In the genomic region with DNA sequence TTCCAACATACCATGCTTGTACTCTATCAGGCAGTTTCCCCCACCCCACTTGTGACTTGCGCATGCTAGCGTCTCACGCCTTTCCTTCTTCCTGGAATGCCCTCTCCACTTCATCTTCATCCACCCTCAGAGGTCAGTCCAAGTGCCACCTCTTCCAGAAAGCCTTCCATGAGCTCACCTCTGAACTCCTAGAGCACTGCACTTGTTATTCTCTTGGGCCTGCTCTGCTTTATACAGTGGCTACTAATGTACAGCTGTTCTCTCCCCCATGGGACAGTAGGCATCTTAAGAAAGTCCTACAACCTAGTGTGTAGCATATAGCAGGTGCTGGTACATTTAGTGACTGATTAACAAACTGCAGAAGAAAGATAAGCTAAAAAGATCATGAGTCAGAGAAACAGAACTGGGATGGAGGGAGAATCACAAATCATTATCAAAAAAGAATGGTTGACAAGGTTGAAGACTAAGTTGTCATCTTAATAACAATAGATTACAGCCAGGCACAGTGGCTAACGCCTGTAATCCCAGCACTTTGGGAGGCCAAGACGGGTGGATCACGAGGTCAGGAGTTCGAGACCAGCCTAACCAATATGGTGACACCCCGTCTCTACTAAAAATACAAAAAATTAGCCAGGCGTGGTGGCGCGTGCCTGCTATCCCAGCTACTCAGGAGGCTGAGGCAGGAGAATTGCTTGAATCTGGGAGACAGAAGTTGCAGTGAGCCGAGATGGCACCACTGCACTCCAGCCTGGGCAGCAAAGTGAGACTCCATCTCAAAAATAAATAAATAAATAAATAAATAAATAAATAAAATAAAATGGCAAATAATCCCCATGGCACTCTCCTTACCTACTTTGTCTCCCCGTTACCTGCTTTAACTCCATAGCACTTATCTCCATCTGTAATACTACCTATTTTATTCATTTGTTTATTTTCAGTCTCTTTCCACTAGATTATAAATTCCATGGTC, we compare ENCODE assay signal across 16 cellular contexts.
A peak's percentile ranks its signal among the peaks of the same experiment; 100 is the strongest.
DNase-seq lines count a peak whose midpoint lies in the region; ATAC-seq lines count a peak whose summit lies in the region.
"Had no signal": no experiment of that assay in that cellular context is flagged by ENCODE, and none has a peak within 500 bp of the region (broad histone marks: within the 10 kb centered on the region; RNA-seq: fewer than 3 reads in every experiment).

No MANE protein-coding gene starts in this region.

- peak; percentile 75 for ATAC-seq in GM19452 (IDR thresholded peaks at IDR 0.05; ENCODE audit: unreplicated experiment)
- peak; percentile 59 for ATAC-seq in HG02763 (IDR thresholded peaks at IDR 0.05; ENCODE audit: unreplicated experiment)
- ATAC-seq in HG03558 (IDR thresholded peaks at IDR 0.05; ENCODE audit: extremely low read depth, unreplicated experiment) = peak; percentile 77
- no peak for ATAC-seq in HG02884 (IDR thresholded peaks at IDR 0.05; ENCODE audit: unreplicated experiment)
- ATAC-seq in HG02852 (IDR thresholded peaks at IDR 0.05; ENCODE audit: unreplicated experiment) = no peak
- ATAC-seq in HG02571 (IDR thresholded peaks at IDR 0.05; ENCODE audit: unreplicated experiment) = no peak
- ATAC-seq: left colon had no signal

- DNase-seq in stimulated activated CD8-positive, alpha-beta memory T cell treated with anti-CD3 and anti-CD28 coated beads, Interleukin-4, amount 100 ng/mL, for 48 hours = no peak
- DNase-seq: activated CD4-positive, alpha-beta T cell treated with anti-CD3 and anti-CD28 coated beads for 48 hours; activated T-cell treated with anti-CD3 and anti-CD28 coated beads for 4 hours; H9; hippocampal formation; IMR-90; left colon; NCI-H1092 treated with DMSO at 0.1 percent for 48 hours; stimulated activated naive CD4-positive, alpha-beta T cell; T-helper 2 cell had no signal

Comparison
In these comparisons a context has a peak if more than half of its experiments do, and no peak if none do; other contexts are left out.
1. ATAC-seq: peak in GM19452 (single experiment), HG02763 (single experiment) and HG03558 (single experiment); none in HG02884 (single experiment), HG02852 (single experiment) and HG02571 (single experiment).